In the genomic region with DNA sequence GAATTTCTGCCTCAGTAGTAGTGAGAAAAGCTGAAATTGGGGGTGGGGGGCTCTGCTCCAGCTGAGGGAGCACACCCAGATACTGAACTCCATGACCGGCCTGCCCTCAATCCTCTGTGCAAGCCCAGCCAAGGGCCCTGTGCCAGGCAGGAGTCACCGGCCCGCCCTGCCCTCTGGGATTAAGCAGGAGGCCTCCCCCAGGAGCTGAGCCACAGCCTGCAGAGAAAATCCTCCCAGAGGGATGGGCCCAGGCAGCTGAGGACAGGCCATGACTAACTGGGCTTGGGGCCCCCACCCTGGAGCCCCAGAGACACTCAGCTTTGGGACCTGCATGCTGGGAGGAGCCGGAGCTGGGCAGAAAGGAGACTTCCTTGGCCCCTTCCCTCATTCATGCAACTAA, we compare ENCODE assay signal across 12 cellular contexts. TPM values are rescaled to one million over a fixed set of nuclear protein-coding genes. Genes with fewer than 3 reads are reported as not detected.
DNase-seq lines count a peak whose midpoint lies in the region; ATAC-seq, FAIRE-seq and TF ChIP-seq lines count a peak whose summit lies in the region.
"Had no signal": no experiment of that assay in that cellular context is flagged by ENCODE, and none has a peak within 500 bp of the region (broad histone marks: within the 10 kb centered on the region; RNA-seq: fewer than 3 reads in every experiment).

No MANE protein-coding gene starts in this region.

- DNase-seq in HPDE6-E6E7 (ENCODE audit: extremely low spot score), result peak; percentile 88
- DNase-seq in bronchial epithelial cell (ENCODE audit: low read depth), result peak; percentile 91
- DNase-seq in right atrium auricular region (ENCODE audit: low spot score), result peak; percentile 74
- DNase-seq in testis, result peak; percentile 40
- DNase-seq in NCI-H1092 (lab: John Stamatoyannopoulos, UW), result no peak
- DNase-seq in activated CD4-positive, alpha-beta T cell treated with anti-CD3 and anti-CD28 coated beads, Interleukin-2, amount 10 ng/mL, durations not matched to agents 7 days and 5 days, result no peak
- DNase-seq: activated CD8-positive, alpha-beta memory T cell treated with anti-CD3 and anti-CD28 coated beads, Interleukin-2, amount 50 U/mL, for 48 hours; NCI-H187 treated with DMSO at 0.1 percent for 48 hours; trophoblast cell had no signal

- TF ChIP-seq CTCF in bronchial epithelial cell (IDR thresholded peaks at IDR 0.05; ENCODE audit: insufficient read depth, low read length, severe bottlenecking) (no peak), right atrium auricular region (IDR thresholded peaks at IDR 0.05) (no peak), testis (IDR thresholded peaks at IDR 0.05) (no peak)

- H3K4me1 Mint-ChIP-seq in activated CD4-positive, alpha-beta T cell treated with anti-CD3 and anti-CD28 coated beads, Interleukin-2, amount 10 ng/mL, durations not matched to agents 7 days and 5 days, result no peaks in the 10 kb centered on the region

- H3K9me3 ChIP-seq in right atrium auricular region (no peaks in the 10 kb centered on the region), testis (no peaks in the 10 kb centered on the region)

- 40 to 49% methylated on average over 4 of the region's 4 CpGs for WGBS in testis, 2 donors

- intact Hi-C loops in testis (cut with DNase I; ENCODE audit: low total_unique reads), result no loop called here

- H3K27ac ChIP-seq in right atrium auricular region, result peak overlapping the region; percentile 38 to 57
- no peak overlapping the region for H3K27ac ChIP-seq in testis
- H3K27ac ChIP-seq: parathyroid adenoma had no signal

- H3K4me1 ChIP-seq in right atrium auricular region (peaks cover 0 to 54% of the 10 kb centered on the region in 2 donors), testis (peaks cover 21% of the 10 kb centered on the region)
- H3K4me1 ChIP-seq: parathyroid adenoma had no signal

- H3K27me3 ChIP-seq in bronchial epithelial cell (ENCODE audit: control insufficient read depth, insufficient read depth, low read length), result no peaks in the 10 kb centered on the region
- no peaks in the 10 kb centered on the region for H3K27me3 ChIP-seq in right atrium auricular region
- H3K27me3 ChIP-seq in testis, result no peaks in the 10 kb centered on the region

- FAIRE-seq in bronchial epithelial cell (lab: Jason Lieb, UNC), result no peak
- FAIRE-seq: HTR-8/SVneo had no signal

- no peak for ATAC-seq in HG03025 (IDR thresholded peaks at IDR 0.05; ENCODE audit: low FRiP score, unreplicated experiment)

- TF ChIP-seq POLR2A in testis (IDR thresholded peaks at IDR 0.05), result no peak

- H3K36me3 ChIP-seq in bronchial epithelial cell (ENCODE audit: control insufficient read depth, insufficient read depth, low read length) (no peaks in the 10 kb centered on the region), right atrium auricular region (no peaks in the 10 kb centered on the region), testis (ENCODE audit: low read depth, missing control alignments) (no peaks in the 10 kb centered on the region)

- H3K27ac Mint-ChIP-seq in activated CD4-positive, alpha-beta T cell treated with anti-CD3 and anti-CD28 coated beads, Interleukin-2, amount 10 ng/mL, durations not matched to agents 7 days and 5 days, result no peak overlapping the region

- CTCF ChIA-PET in activated CD4-positive, alpha-beta T cell treated with anti-CD3 and anti-CD28 coated beads, Interleukin-2, amount 10 ng/mL, durations not matched to agents 7 days and 5 days (lab: Charles Lee), result no interaction called here

- H3K9me3 Mint-ChIP-seq in activated CD4-positive, alpha-beta T cell treated with anti-CD3 and anti-CD28 coated beads, Interleukin-2, amount 10 ng/mL, durations not matched to agents 7 days and 5 days, result no peaks in the 10 kb centered on the region

- H3K4me3 Mint-ChIP-seq in activated CD4-positive, alpha-beta T cell treated with anti-CD3 and anti-CD28 coated beads, Interleukin-2, amount 10 ng/mL, durations not matched to agents 7 days and 5 days, result no peak overlapping the region

- H3K4me3 ChIP-seq in bronchial epithelial cell (ENCODE audit: low read depth, low read length) (no peak overlapping the region), right atrium auricular region (no peak overlapping the region), testis (no peak overlapping the region)

- H3K36me3 Mint-ChIP-seq in activated CD4-positive, alpha-beta T cell treated with anti-CD3 and anti-CD28 coated beads, Interleukin-2, amount 10 ng/mL, durations not matched to agents 7 days and 5 days (ENCODE audit: low read depth), result no peaks in the 10 kb centered on the region

- H3K27me3 Mint-ChIP-seq in activated CD4-positive, alpha-beta T cell treated with anti-CD3 and anti-CD28 coated beads, Interleukin-2, amount 10 ng/mL, durations not matched to agents 7 days and 5 days, result peaks cover 7% of the 10 kb centered on the region

- POLR2A ChIA-PET in activated CD4-positive, alpha-beta T cell treated with anti-CD3 and anti-CD28 coated beads, Interleukin-2, amount 10 ng/mL, durations not matched to agents 7 days and 5 days (lab: Charles Lee), result no interaction called here

RNA-seq across cellular contexts. Expression of a gene that starts 48.8 kb away (rescaled TPM):
- total RNA-seq in bronchial epithelial cell, result 1.3 and 2.0 TPM in 2 replicates
- 10 to 100 TPM; 13.0 to 14.3 TPM for total RNA-seq in right atrium auricular region
- 1 to 10 TPM; 3.2 to 4.3 TPM for total RNA-seq in testis
- 5.6 TPM for polyA plus RNA-seq in testis (ENCODE audit: insufficient read depth, low read depth, low replicate concordance)
- total RNA-seq in activated CD4-positive, alpha-beta T cell treated with anti-CD3 and anti-CD28 coated beads, Interleukin-2, amount 10 ng/mL, durations not matched to agents 7 days and 5 days, result under 1 TPM; 0.10 to 0.12 TPM

Comparison
In these comparisons a context has a peak if more than half of its experiments do, and no peak if none do; other contexts are left out.
1. DNase-seq: peak in HPDE6-E6E7 (single experiment), bronchial epithelial cell (single experiment), right atrium auricular region (single experiment) and testis (single experiment); none in NCI-H1092 (single experiment) and activated CD4-positive, alpha-beta T cell treated with anti-CD3 and anti-CD28 coated beads, Interleukin-2, amount 10 ng/mL, durations not matched to agents 7 days and 5 days (single experiment).
2. H3K27ac ChIP-seq: peak in right atrium auricular region (2 of 2); none in testis (0 of 2).